32 cellular contexts compared by ENCODE assay signal in the genomic region with DNA sequence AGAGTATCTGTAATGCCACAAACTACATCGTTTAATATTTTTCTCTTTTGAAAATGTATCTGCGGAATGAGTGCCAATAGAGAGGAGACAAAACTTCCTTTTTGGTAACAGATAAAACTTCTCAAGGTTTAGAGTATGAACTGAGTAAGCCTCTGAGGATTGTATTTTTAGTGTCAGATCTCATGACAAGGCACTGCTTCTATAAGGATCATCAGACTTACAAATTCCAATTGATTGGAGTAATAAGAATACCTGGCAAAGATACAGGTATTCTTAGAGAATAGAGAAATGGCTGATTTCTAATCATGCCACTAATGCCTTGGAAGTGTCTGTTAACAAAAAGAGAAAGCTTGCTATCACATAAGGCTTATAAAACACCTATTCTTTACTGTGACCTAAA. TPM values are rescaled to one million over a fixed set of nuclear protein-coding genes. Genes with fewer than 3 reads are reported as not detected.
"Had no signal": no experiment of that assay in that cellular context is flagged by ENCODE, and none has a peak within 500 bp of the region (broad histone marks: within the 10 kb centered on the region; RNA-seq: fewer than 3 reads in every experiment).

No MANE protein-coding gene starts in this region.

- H3K27me3 ChIP-seq: Peyer's patch had no signal

- H3K4me3 ChIP-seq: Peyer's patch had no signal

- ATAC-seq: activated CD8-positive, alpha-beta memory T cell treated with anti-CD3 and anti-CD28 coated beads, Interleukin-2, amount 10 ng/mL, durations not matched to agents 7 days and 5 days; activated naive CD8-positive, alpha-beta T cell treated with anti-CD3 and anti-CD28 coated beads, Interleukin-2, amount 50 U/mL, for 24 hours had no signal

- H3K36me3 ChIP-seq: Peyer's patch, WERI-Rb-1 had no signal

- H3K27ac ChIP-seq: Peyer's patch, RWPE1, WERI-Rb-1 had no signal

- H3K9me3 ChIP-seq: Peyer's patch had no signal

- DNase-seq: activated CD4-positive, alpha-beta memory T cell treated with anti-CD3 and anti-CD28 coated beads, Interleukin-2, amount 10 ng/mL, durations not matched to agents 7 days and 5 days; activated CD4-positive, alpha-beta T cell treated with anti-CD3 and anti-CD28 coated beads for 1 hour; activated CD4-positive, alpha-beta T cell treated with anti-CD3 and anti-CD28 coated beads for 48 hours; activated CD4-positive, CD25-positive, alpha-beta regulatory T cell; activated CD8-positive, alpha-beta memory T cell treated with anti-CD3 and anti-CD28 coated beads for 24 hours; activated CD8-positive, alpha-beta memory T cell treated with anti-CD3 and anti-CD28 coated beads, Interleukin-2, amount 10 ng/mL, durations not matched to agents 7 days and 5 days; activated CD8-positive, alpha-beta memory T cell treated with anti-CD3 and anti-CD28 coated beads, Interleukin-2, amount 50 U/mL, for 48 hours; activated effector memory CD4-positive, alpha-beta T cell treated with Interleukin-2 at 50 U/mL for 16 hours; activated naive CD4-positive, alpha-beta T cell treated with anti-CD3 and anti-CD28 coated beads, Interleukin-2, amount 10 ng/mL, durations not matched to agents 7 days and 5 days; activated naive CD8-positive, alpha-beta T cell treated with anti-CD3 and anti-CD28 coated beads, Interleukin-2, amount 50 U/mL, for 24 hours; activated T-cell treated with anti-CD3 and anti-CD28 coated beads, Interleukin-2, amount 50 U/mL, for 48 hours; amniotic stem cell; aorta; central memory CD4-positive, alpha-beta T cell; NCI-H1092 treated with DMSO at 0.1 percent for 48 hours; NCI-H1417; NCI-H146; NCI-H187; NCI-H2029 treated with DMSO at 0.1 percent for 48 hours; NCI-H2171 treated with DMSO at 0.1 percent for 48 hours; NCI-H2227 treated with DMSO at 0.1 percent for 48 hours; NCI-H446 treated with DMSO at 0.1 percent for 48 hours; NCI-H524 treated with DMSO at 0.1 percent for 48 hours; Peyer's patch; Right ventricle myocardium superior; SW 1271; T-helper 1 cell; T1000; WERI-Rb-1 had no signal

- H3K4me1 ChIP-seq: Peyer's patch had no signal

RNA-seq across cellular contexts. Expression of gene SLC35F4, which starts 45.3 kb away (rescaled TPM):
- total RNA-seq: activated CD4-positive, alpha-beta memory T cell treated with anti-CD3 and anti-CD28 coated beads, Interleukin-2, amount 10 ng/mL, durations not matched to agents 7 days and 5 days; activated CD8-positive, alpha-beta memory T cell treated with anti-CD3 and anti-CD28 coated beads, Interleukin-2, amount 10 ng/mL, durations not matched to agents 7 days and 5 days; aorta; M059J; Peyer's patch; Right ventricle myocardium superior; T-helper 2 cell treated with Interferon-gamma antibody and Interleukin-4, amounts not matched to agents 100 ng/mL and 5 ng/mL, for 36 hours had no signal
- polyA plus RNA-seq: aorta had no signal
